Comparison of ENCODE assay signal across 2 cellular contexts in genomic region chr5:136819526-136820302, GRCh38.
TF ChIP-seq lines count a peak whose summit lies in the region.

No MANE protein-coding gene starts in this region.

TF ChIP-seq in WTC11, 78 proteins besides CTCF, POLR2A, EP300 and RAD21 (continued from another document):
- TF ChIP-seq ATF2 (CRISPR knock-in tag; IDR thresholded peaks at IDR 0.05; ENCODE audit: borderline replicate concordance, low read depth) = no peak

TF ChIP-seq in HepG2, 621 proteins besides CTCF, POLR2A, EP300 and RAD21 (continued from another document):
- no peak for TF ChIP-seq ZNF580 (CRISPR knock-in tag; IDR thresholded peaks at IDR 0.05; ENCODE audit: borderline replicate concordance, low read depth)
